19 cellular contexts compared by ENCODE assay signal in the genomic region with DNA sequence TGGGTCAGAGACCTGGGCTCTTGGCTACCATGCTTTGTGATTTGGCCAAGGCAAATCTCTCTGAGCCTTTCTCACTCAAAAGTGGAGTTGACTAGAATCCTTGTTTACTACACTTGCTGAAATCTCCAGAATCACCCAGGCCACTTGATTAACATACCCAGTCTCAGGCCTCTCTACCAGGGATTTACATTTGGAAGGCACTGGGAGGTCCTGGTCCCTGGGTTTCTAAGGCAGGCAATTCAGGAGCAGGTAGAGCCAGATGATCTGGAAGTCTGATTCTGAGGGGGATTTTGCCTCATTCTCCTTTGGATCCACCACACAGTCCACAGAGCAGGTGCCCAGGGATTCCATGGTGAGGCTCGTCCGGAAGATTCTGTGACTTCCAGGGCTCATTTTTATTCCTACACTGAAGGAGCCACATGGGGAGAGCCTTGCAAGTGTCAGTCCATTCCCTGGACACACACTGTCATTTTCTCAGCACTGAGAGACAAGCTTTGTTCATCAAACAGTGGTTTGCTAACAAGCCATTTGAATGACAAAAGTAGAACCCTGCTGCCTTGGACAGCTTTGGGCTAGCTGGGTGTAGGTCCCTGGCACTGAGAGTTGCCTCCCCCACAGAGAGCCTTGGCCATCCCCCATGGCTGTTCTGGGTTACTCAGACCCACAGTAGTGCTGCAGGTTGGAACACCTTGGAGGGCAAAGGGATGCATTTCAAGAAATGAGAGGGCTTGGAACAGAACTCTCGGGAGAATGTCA.
DNase-seq lines count a peak whose midpoint lies in the region; ATAC-seq and TF ChIP-seq lines count a peak whose summit lies in the region.
"Had no signal": no experiment of that assay in that cellular context is flagged by ENCODE, and none has a peak within 500 bp of the region (broad histone marks: within the 10 kb centered on the region; RNA-seq: fewer than 3 reads in every experiment).

No MANE protein-coding gene starts in this region.

- no peak overlapping the region for H3K4me2 ChIP-seq in neural progenitor cell
- H3K4me2 ChIP-seq: PC-9 had no signal

- H3K36me3 ChIP-seq in neural progenitor cell, result no peaks in the 10 kb centered on the region

- ATAC-seq in natural killer cell treated with Interleukin-12 subunit alpha and Interleukin-12 subunit beta and Interleukin-15 and Interleukin-18, amount 100 ng/mL, for 72 hours, result peak; percentile 17 to 37
- ATAC-seq in natural killer cell (no peak), GM18868 (IDR thresholded peaks at IDR 0.05; ENCODE audit: unreplicated experiment) (no peak)
- ATAC-seq in stimulated activated effector memory CD8-positive, alpha-beta T cell treated with anti-CD3 and anti-CD28 coated beads, Interleukin-12 subunit alpha, Interleukin-12 subunit beta, amount 100 ng/mL, for 72 hours, result no peak

- no peaks in the 10 kb centered on the region for H3K27me3 ChIP-seq in neural progenitor cell

- H3K4me1 ChIP-seq in neural progenitor cell, result peaks cover 9% of the 10 kb centered on the region

- H3K27me3 Mint-ChIP-seq in natural killer cell treated with Interleukin-12 subunit alpha and Interleukin-12 subunit beta and Interleukin-15 and Interleukin-18, amount 100 ng/mL, for 72 hours, result peaks cover 29 to 52% of the 10 kb centered on the region in 2 donors
- H3K27me3 Mint-ChIP-seq in natural killer cell (ENCODE audit: low read depth in 2 of 2) (peaks cover 30 to 50% of the 10 kb centered on the region in 2 donors), neural progenitor cell (ENCODE audit: insufficient read depth, low read depth) (no peaks in the 10 kb centered on the region)
- H3K27me3 Mint-ChIP-seq in activated T-helper 2 cell treated with anti-CD3 and anti-CD28 coated beads, Interferon-gamma antibody, Interleukin-2, Interleukin-4, amounts not matched to agents 10 μg/mL and 5 μg/mL and 100 μg/mL, durations not matched to agents 14 hours and 24 hours and 36 hours (ENCODE audit: low read depth), result peaks cover 53% of the 10 kb centered on the region

- no peak for TF ChIP-seq CTCF in natural killer cell (IDR thresholded peaks at IDR 0.05)
- no peak for TF ChIP-seq CTCF in neural progenitor cell (IDR thresholded peaks at IDR 0.05)

- no peaks in the 10 kb centered on the region for H4K20me1 ChIP-seq in neural progenitor cell (ENCODE audit: low read depth)

- H3K4me3 Mint-ChIP-seq in natural killer cell treated with Interleukin-12 subunit alpha and Interleukin-12 subunit beta and Interleukin-15 and Interleukin-18, amount 100 ng/mL, for 72 hours, result no peak overlapping the region
- H3K4me3 Mint-ChIP-seq in natural killer cell (no peak overlapping the region), neural progenitor cell (no peak overlapping the region)
- H3K4me3 Mint-ChIP-seq in stimulated activated effector memory CD8-positive, alpha-beta T cell treated with anti-CD3 and anti-CD28 coated beads, Interleukin-12 subunit alpha, Interleukin-12 subunit beta, amount 100 ng/mL, for 72 hours, result no peak overlapping the region
- no peak overlapping the region for H3K4me3 Mint-ChIP-seq in activated T-helper 2 cell treated with anti-CD3 and anti-CD28 coated beads, Interferon-gamma antibody, Interleukin-2, Interleukin-4, amounts not matched to agents 10 μg/mL and 5 μg/mL and 100 μg/mL, durations not matched to agents 14 hours and 24 hours and 36 hours (ENCODE audit: low read depth)

- DNase-seq in natural killer cell treated with Interleukin-12 subunit alpha and Interleukin-12 subunit beta and Interleukin-15 and Interleukin-18, amount 100 ng/mL, for 72 hours (ENCODE audit: low spot score), result no peak
- DNase-seq in natural killer cell (no peak), cerebellum (ENCODE audit: low spot score) (peak; percentile 5), neural progenitor cell (ENCODE audit: low spot score) (peak; percentile 35), NCI-H226 (no peak)
- DNase-seq in stimulated activated effector memory CD8-positive, alpha-beta T cell treated with anti-CD3 and anti-CD28 coated beads, Interleukin-12 subunit alpha, Interleukin-12 subunit beta, amount 100 ng/mL, for 72 hours (ENCODE audit: low spot score in 2 of 2), result no peak
- no peak for DNase-seq in activated T-helper 2 cell treated with anti-CD3 and anti-CD28 coated beads, Interferon-gamma antibody, Interleukin-2, Interleukin-4, amounts not matched to agents 10 μg/mL and 5 μg/mL and 100 μg/mL, durations not matched to agents 14 hours and 24 hours and 36 hours (ENCODE audit: low spot score)
- DNase-seq: AML-193, DMS79 treated with DMSO at 0.1 percent for 48 hours, KBM-7, NCI-H1105 treated with DMSO at 0.1 percent for 48 hours, NCI-H187, NCI-H2107, NCI-H510A treated with DMSO at 0.1 percent for 48 hours, NCI-H82, PC-9 had no signal

- intact Hi-C loops in natural killer cell (cut with micrococcal nuclease), result no loop called here
- intact Hi-C loops in activated T-helper 2 cell treated with anti-CD3 and anti-CD28 coated beads, Interferon-gamma antibody, Interleukin-2, Interleukin-4, amounts not matched to agents 10 μg/mL and 5 μg/mL and 100 μg/mL, durations not matched to agents 14 hours and 24 hours and 36 hours (cut with micrococcal nuclease), result no loop called here

- no peak overlapping the region for H2AFZ ChIP-seq in neural progenitor cell (replicated peaks)
- H2AFZ ChIP-seq: PC-9 had no signal

- no peaks in the 10 kb centered on the region for H3K9me3 Mint-ChIP-seq in natural killer cell treated with Interleukin-12 subunit alpha and Interleukin-12 subunit beta and Interleukin-15 and Interleukin-18, amount 100 ng/mL, for 72 hours
- H3K9me3 Mint-ChIP-seq in natural killer cell, result no peaks in the 10 kb centered on the region
- no peaks in the 10 kb centered on the region for H3K9me3 Mint-ChIP-seq in neural progenitor cell
- H3K9me3 Mint-ChIP-seq in stimulated activated effector memory CD8-positive, alpha-beta T cell treated with anti-CD3 and anti-CD28 coated beads, Interleukin-12 subunit alpha, Interleukin-12 subunit beta, amount 100 ng/mL, for 72 hours, result no peaks in the 10 kb centered on the region
- no peaks in the 10 kb centered on the region for H3K9me3 Mint-ChIP-seq in activated T-helper 2 cell treated with anti-CD3 and anti-CD28 coated beads, Interferon-gamma antibody, Interleukin-2, Interleukin-4, amounts not matched to agents 10 μg/mL and 5 μg/mL and 100 μg/mL, durations not matched to agents 14 hours and 24 hours and 36 hours
- H3K9me3 Mint-ChIP-seq: CD14-positive monocyte had no signal

- no peak overlapping the region for H3K27ac Mint-ChIP-seq in natural killer cell treated with Interleukin-12 subunit alpha and Interleukin-12 subunit beta and Interleukin-15 and Interleukin-18, amount 100 ng/mL, for 72 hours
- H3K27ac Mint-ChIP-seq in natural killer cell (no peak overlapping the region), neural progenitor cell (no peak overlapping the region)
- H3K27ac Mint-ChIP-seq in stimulated activated effector memory CD8-positive, alpha-beta T cell treated with anti-CD3 and anti-CD28 coated beads, Interleukin-12 subunit alpha, Interleukin-12 subunit beta, amount 100 ng/mL, for 72 hours, result no peak overlapping the region
- no peak overlapping the region for H3K27ac Mint-ChIP-seq in activated T-helper 2 cell treated with anti-CD3 and anti-CD28 coated beads, Interferon-gamma antibody, Interleukin-2, Interleukin-4, amounts not matched to agents 10 μg/mL and 5 μg/mL and 100 μg/mL, durations not matched to agents 14 hours and 24 hours and 36 hours

- no peak overlapping the region for H3K4me3 ChIP-seq in neural progenitor cell
- H3K4me3 ChIP-seq: PC-9 had no signal

- no peak overlapping the region for H3K27ac ChIP-seq in neural progenitor cell
- H3K27ac ChIP-seq: 22Rv1, PC-9 had no signal

- H3K9me3 ChIP-seq in neural progenitor cell (ENCODE audit: low read depth), result no peaks in the 10 kb centered on the region

- H3K79me2 ChIP-seq in neural progenitor cell (ENCODE audit: low read depth), result no peaks in the 10 kb centered on the region

- H3K4me1 Mint-ChIP-seq in natural killer cell treated with Interleukin-12 subunit alpha and Interleukin-12 subunit beta and Interleukin-15 and Interleukin-18, amount 100 ng/mL, for 72 hours (ENCODE audit: low read depth in 2 of 2), result no peaks in the 10 kb centered on the region
- H3K4me1 Mint-ChIP-seq in natural killer cell, result no peaks in the 10 kb centered on the region
- peaks cover 12% of the 10 kb centered on the region for H3K4me1 Mint-ChIP-seq in neural progenitor cell
- H3K4me1 Mint-ChIP-seq in stimulated activated effector memory CD8-positive, alpha-beta T cell treated with anti-CD3 and anti-CD28 coated beads, Interleukin-12 subunit alpha, Interleukin-12 subunit beta, amount 100 ng/mL, for 72 hours, result no peaks in the 10 kb centered on the region
- H3K4me1 Mint-ChIP-seq in activated T-helper 2 cell treated with anti-CD3 and anti-CD28 coated beads, Interferon-gamma antibody, Interleukin-2, Interleukin-4, amounts not matched to agents 10 μg/mL and 5 μg/mL and 100 μg/mL, durations not matched to agents 14 hours and 24 hours and 36 hours (ENCODE audit: low read depth), result peaks cover 7% of the 10 kb centered on the region
- H3K4me1 Mint-ChIP-seq: CD14-positive monocyte had no signal

- no peak overlapping the region for H3K9ac ChIP-seq in neural progenitor cell

- H3K36me3 Mint-ChIP-seq in natural killer cell treated with Interleukin-12 subunit alpha and Interleukin-12 subunit beta and Interleukin-15 and Interleukin-18, amount 100 ng/mL, for 72 hours, result no peaks in the 10 kb centered on the region
- H3K36me3 Mint-ChIP-seq in natural killer cell (no peaks in the 10 kb centered on the region), neural progenitor cell (no peaks in the 10 kb centered on the region)
- no peaks in the 10 kb centered on the region for H3K36me3 Mint-ChIP-seq in stimulated activated effector memory CD8-positive, alpha-beta T cell treated with anti-CD3 and anti-CD28 coated beads, Interleukin-12 subunit alpha, Interleukin-12 subunit beta, amount 100 ng/mL, for 72 hours
- H3K36me3 Mint-ChIP-seq in activated T-helper 2 cell treated with anti-CD3 and anti-CD28 coated beads, Interferon-gamma antibody, Interleukin-2, Interleukin-4, amounts not matched to agents 10 μg/mL and 5 μg/mL and 100 μg/mL, durations not matched to agents 14 hours and 24 hours and 36 hours (ENCODE audit: low read depth), result no peaks in the 10 kb centered on the region
- H3K36me3 Mint-ChIP-seq: CD14-positive monocyte had no signal

- peaks cover 5% of the 10 kb centered on the region for H3F3A ChIP-seq in neural progenitor cell (ENCODE audit: low read depth)

Comparison
In these comparisons a context has a peak if more than half of its experiments do, and no peak if none do; other contexts are left out.
1. ATAC-seq: peak in natural killer cell treated with Interleukin-12 subunit alpha and Interleukin-12 subunit beta and Interleukin-15 and Interleukin-18, amount 100 ng/mL, for 72 hours (2 of 2); none in natural killer cell (0 of 3), stimulated activated effector memory CD8-positive, alpha-beta T cell treated with anti-CD3 and anti-CD28 coated beads, Interleukin-12 subunit alpha, Interleukin-12 subunit beta, amount 100 ng/mL, for 72 hours (single experiment) and GM18868 (single experiment).
2. DNase-seq: peak in cerebellum (single experiment) and neural progenitor cell (single experiment); none in natural killer cell treated with Interleukin-12 subunit alpha and Interleukin-12 subunit beta and Interleukin-15 and Interleukin-18, amount 100 ng/mL, for 72 hours (single experiment), natural killer cell (single experiment), NCI-H226 (single experiment), stimulated activated effector memory CD8-positive, alpha-beta T cell treated with anti-CD3 and anti-CD28 coated beads, Interleukin-12 subunit alpha, Interleukin-12 subunit beta, amount 100 ng/mL, for 72 hours (0 of 2) and activated T-helper 2 cell treated with anti-CD3 and anti-CD28 coated beads, Interferon-gamma antibody, Interleukin-2, Interleukin-4, amounts not matched to agents 10 μg/mL and 5 μg/mL and 100 μg/mL, durations not matched to agents 14 hours and 24 hours and 36 hours (single experiment).